In the genomic region with DNA sequence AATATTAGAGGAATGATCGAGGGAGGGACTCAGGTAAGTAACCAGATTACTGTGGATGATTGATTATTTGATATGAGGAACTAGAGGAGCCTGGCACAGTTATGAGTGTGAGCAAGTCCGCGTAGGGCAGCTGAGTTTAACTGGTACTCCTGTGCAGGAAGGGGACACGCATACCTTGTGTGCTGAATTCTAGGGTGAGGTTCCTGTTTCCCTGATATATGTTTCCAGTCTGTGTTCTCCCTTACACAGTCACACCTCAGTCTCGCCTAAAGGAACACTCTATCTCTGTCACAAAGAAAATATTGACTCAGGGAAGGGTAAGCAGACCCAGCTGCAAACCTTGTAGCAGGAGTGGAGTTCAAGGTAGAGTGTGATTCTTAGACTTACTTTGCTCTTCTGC, we compare ENCODE assay signal across 15 cellular contexts. TPM values are rescaled to one million over a fixed set of nuclear protein-coding genes. Genes with fewer than 3 reads are reported as not detected.
A peak's percentile ranks its signal among the peaks of the same experiment; 100 is the strongest.
DNase-seq lines count a peak whose midpoint lies in the region; ATAC-seq and TF ChIP-seq lines count a peak whose summit lies in the region.
"Had no signal": no experiment of that assay in that cellular context is flagged by ENCODE, and none has a peak within 500 bp of the region (broad histone marks: within the 10 kb centered on the region; RNA-seq: fewer than 3 reads in every experiment).

No MANE protein-coding gene starts in this region.

- H3K27me3 ChIP-seq in thymus (ENCODE audit: control insufficient read depth, insufficient read depth), result no peaks in the 10 kb centered on the region
- H3K27me3 ChIP-seq: neural progenitor cell, suprapubic skin had no signal

- no peak overlapping the region for H3K4me3 Mint-ChIP-seq in activated CD4-positive, alpha-beta T cell treated with anti-CD3 and anti-CD28 coated beads for 36 hours
- no peak overlapping the region for H3K4me3 Mint-ChIP-seq in T-helper 17 cell
- H3K4me3 Mint-ChIP-seq: neural progenitor cell had no signal

- H3K36me3 Mint-ChIP-seq in activated CD4-positive, alpha-beta T cell treated with anti-CD3 and anti-CD28 coated beads for 36 hours (ENCODE audit: low read depth), result peaks cover 7% of the 10 kb centered on the region
- H3K36me3 Mint-ChIP-seq in T-helper 17 cell (ENCODE audit: low read depth), result peaks cover 10% of the 10 kb centered on the region

- no peak for TF ChIP-seq CTCF in RWPE1 (conservative IDR thresholded peaks at IDR 0.05; ENCODE audit: low read depth)

- H3K4me1 Mint-ChIP-seq in activated CD4-positive, alpha-beta T cell treated with anti-CD3 and anti-CD28 coated beads for 36 hours, result peaks cover 67% of the 10 kb centered on the region
- H3K4me1 Mint-ChIP-seq in T-helper 17 cell, result peaks cover 54% of the 10 kb centered on the region

- WGBS in thymus, result 52% methylated on average over 5 of the region's 5 CpGs

- no peaks in the 10 kb centered on the region for H3K9me3 ChIP-seq in T-helper 17 cell (ENCODE audit: control insufficient read depth, low read length, poor library complexity, severe bottlenecking)
- H3K9me3 ChIP-seq in thymus (ENCODE audit: control insufficient read depth), result no peaks in the 10 kb centered on the region
- H3K9me3 ChIP-seq: suprapubic skin had no signal

- no peaks in the 10 kb centered on the region for H3K36me3 ChIP-seq in thymus (ENCODE audit: control insufficient read depth, insufficient read depth)
- H3K36me3 ChIP-seq: neural progenitor cell, suprapubic skin had no signal

- POLR2A ChIA-PET in activated CD4-positive, alpha-beta T cell treated with anti-CD3 and anti-CD28 coated beads for 36 hours (lab: Charles Lee), result no interaction called here
- POLR2A ChIA-PET in RWPE1 (lab: Yijun Ruan, JAX; ENCODE audit: low non-redundant PET), result no interaction called here

- ATAC-seq in activated CD4-positive, alpha-beta T cell treated with anti-CD3 and anti-CD28 coated beads for 36 hours, result peak; percentile 30
- ATAC-seq in T-helper 17 cell, result no peak
- peak; percentile 57 for ATAC-seq in left lobe of liver

- H3K27ac ChIP-seq in thymus (ENCODE audit: low read depth) (peak overlapping the region; percentile 15), RWPE1 (no peak overlapping the region)
- H3K27ac ChIP-seq: neural progenitor cell, suprapubic skin had no signal

- intact Hi-C loops in activated CD4-positive, alpha-beta T cell treated with anti-CD3 and anti-CD28 coated beads for 36 hours (cut with DNase I, micrococcal nuclease), result no loop called here

- H3K27me3 Mint-ChIP-seq in activated CD4-positive, alpha-beta T cell treated with anti-CD3 and anti-CD28 coated beads for 36 hours, result no peaks in the 10 kb centered on the region
- H3K27me3 Mint-ChIP-seq in T-helper 17 cell, result no peaks in the 10 kb centered on the region

- CTCF ChIA-PET in activated CD4-positive, alpha-beta T cell treated with anti-CD3 and anti-CD28 coated beads for 36 hours (lab: Charles Lee), result interaction anchor here (1.0 to 1.1 kb wide), 4 partner anchors 9 to 263 kb away, joined by 3 to 4 read pairs (median 3); no protein-coding TSS in a partner anchor
- CTCF ChIA-PET in RWPE1 (lab: Yijun Ruan, JAX), result no interaction called here

- H3K4me1 ChIP-seq in thymus (ENCODE audit: control insufficient read depth, insufficient read depth, low read length), result peaks cover 25% of the 10 kb centered on the region

- no peak for DNase-seq in activated CD4-positive, alpha-beta T cell treated with anti-CD3 and anti-CD28 coated beads for 36 hours
- no peak for DNase-seq in activated CD4-positive, alpha-beta T cell treated with anti-CD3 and anti-CD28 coated beads for 1 hour
- no peak for DNase-seq in T-helper 17 cell
- no peak for DNase-seq in left lobe of liver (ENCODE audit: low spot score)
- DNase-seq in stimulated activated naive CD4-positive, alpha-beta T cell (lab: John Stamatoyannopoulos, UW), result no peak
- DNase-seq in RWPE1 (ENCODE audit: low spot score), result no peak
- DNase-seq in T1000 (lab: John Stamatoyannopoulos, UW), result no peak
- DNase-seq: activated CD4-positive, alpha-beta T cell treated with anti-CD3 and anti-CD28 coated beads, Interleukin-2, amount 50 U/mL, for 4 hours; activated gamma-delta T cell treated with Interleukin-2 at 50 U/mL for 16 hours; MV-4-11; NCI-H345; SW 1271 had no signal

- H3K27ac Mint-ChIP-seq in activated CD4-positive, alpha-beta T cell treated with anti-CD3 and anti-CD28 coated beads for 36 hours, result peak overlapping the region; percentile 7
- H3K27ac Mint-ChIP-seq in T-helper 17 cell, result peak overlapping the region; percentile 93
- H3K27ac Mint-ChIP-seq: neural progenitor cell had no signal

- H3K4me3 ChIP-seq in thymus (ENCODE audit: low read length), result no peak overlapping the region
- H3K4me3 ChIP-seq: neural progenitor cell, suprapubic skin had no signal

- H3K9me3 Mint-ChIP-seq in activated CD4-positive, alpha-beta T cell treated with anti-CD3 and anti-CD28 coated beads for 36 hours (ENCODE audit: low read depth), result no peaks in the 10 kb centered on the region
- H3K9me3 Mint-ChIP-seq: neural progenitor cell had no signal

RNA-seq across cellular contexts. Expression of gene SGSM3, which starts 17.4 kb away (rescaled TPM):
- total RNA-seq in activated CD4-positive, alpha-beta T cell treated with anti-CD3 and anti-CD28 coated beads for 36 hours, result 10 to 100 TPM; 52.7 to 53.4 TPM
- total RNA-seq in T-helper 17 cell, result 10 to 100 TPM; 56.7 to 79.4 TPM
- total RNA-seq in left lobe of liver, result 31.4 TPM
- 92.1 TPM for polyA plus RNA-seq in thymus

RNA-seq across cellular contexts. Expression of gene ADSL, which starts 41.5 kb away (rescaled TPM):
- 100 to 1,000 TPM; 125 to 172 TPM for total RNA-seq in activated CD4-positive, alpha-beta T cell treated with anti-CD3 and anti-CD28 coated beads for 36 hours
- total RNA-seq in T-helper 17 cell (10 to 100 TPM; 59.2 to 67.5 TPM), left lobe of liver (19.0 TPM)
- 58.0 TPM for polyA plus RNA-seq in thymus
